In the genomic region with DNA sequence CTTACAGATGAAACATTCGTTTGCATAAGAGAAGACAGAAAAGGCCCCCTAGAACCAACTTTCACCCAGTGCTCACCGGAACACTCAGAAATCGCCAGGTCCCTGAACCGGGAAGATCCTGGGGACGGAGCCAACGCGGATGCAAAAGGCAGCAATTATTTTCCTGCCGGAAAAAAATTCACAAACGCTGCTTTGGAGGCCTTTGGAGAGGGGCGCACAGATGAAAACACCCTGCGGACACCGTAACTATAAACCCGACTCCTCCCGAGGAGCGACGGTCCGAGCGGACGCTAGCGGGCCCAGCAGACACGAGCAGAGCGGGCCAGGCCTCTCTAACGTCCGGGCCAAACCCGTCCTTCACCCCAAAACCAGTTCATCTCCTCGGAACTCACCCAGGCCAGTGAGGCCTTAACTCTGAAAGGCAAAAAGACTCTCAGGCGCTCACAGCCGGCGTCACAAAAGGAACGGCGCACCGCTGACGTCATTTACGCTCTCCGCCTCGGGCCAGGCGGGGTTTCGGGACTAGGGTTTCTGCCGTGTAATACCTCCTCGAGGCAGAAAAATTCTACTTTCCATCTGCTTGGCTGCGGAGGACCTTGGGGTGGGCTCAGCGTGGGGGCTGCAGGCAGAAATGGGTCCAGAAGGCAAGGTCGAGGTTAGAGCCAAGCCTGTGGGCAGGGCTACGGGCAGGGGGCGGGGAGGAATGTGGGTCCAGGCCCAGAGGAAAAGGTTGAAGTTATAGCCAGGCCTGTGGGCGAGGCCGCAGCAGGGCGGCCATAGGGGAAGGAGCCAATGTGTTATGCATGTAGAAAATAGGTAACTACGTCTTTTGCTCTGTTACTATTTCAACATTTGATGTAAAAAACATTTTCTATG, we compare ENCODE assay signal across 8 cellular contexts. TPM values are rescaled to one million over a fixed set of nuclear protein-coding genes. Genes with fewer than 3 reads are reported as not detected.
DNase-seq lines count a peak whose midpoint lies in the region; ATAC-seq and TF ChIP-seq lines count a peak whose summit lies in the region.

A gene (minus strand): TSS at position 463 of the 876 bp plus-strand sequence. CDS start 2,413 bp downstream, outside the sequence.

- POLR2A ChIA-PET in Panc1 (lab: Charles Lee): no interaction called here

- H3K4me1 Mint-ChIP-seq in activated T-cell treated with anti-CD3 and anti-CD28 coated beads, Interleukin-2, amount 50 U/mL, for 72 hours (ENCODE audit: low read depth): peaks cover 12% of the 10 kb centered on the region

- peak within 1 kb of the TSS; percentile 99 for H3K27ac Mint-ChIP-seq in activated T-cell treated with anti-CD3 and anti-CD28 coated beads, Interleukin-2, amount 50 U/mL, for 72 hours

- no peaks in the 10 kb centered on the region for H3K27me3 Mint-ChIP-seq in activated T-cell treated with anti-CD3 and anti-CD28 coated beads, Interleukin-2, amount 50 U/mL, for 72 hours (ENCODE audit: low read depth)

- H3K4me3 ChIP-seq in HUES6 (ENCODE audit: low read depth, low read length) (peak within 1 kb of the TSS; percentile 93), Panc1 (ENCODE audit: low read depth in 2 of 2, low read length in 2 of 2) (peak within 1 kb of the TSS; percentile 63 to 91), esophagus muscularis mucosa (peak within 1 kb of the TSS; percentile 67 to 87 (median 78)), muscle layer of colon (ENCODE audit: low read depth in 1 of 2, low read length in 2 of 2) (peak within 1 kb of the TSS; percentile 78 to 83)

- intact Hi-C loops in Panc1 (cut with micrococcal nuclease; ENCODE audit: unreplicated experiment): no loop called here
- intact Hi-C loops in esophagus muscularis mucosa (cut with DNase I): loop anchor here (10.0 kb wide), 2 partner anchors 46 to 214 kb away; a partner anchor contains a TSS

- peaks cover 42 to 58% of the 10 kb centered on the region in 2 donors for H3K36me3 Mint-ChIP-seq in activated T-cell treated with anti-CD3 and anti-CD28 coated beads, Interleukin-2, amount 50 U/mL, for 72 hours (ENCODE audit: insufficient read depth in 2 of 2)

- H3K9ac ChIP-seq in HUES6 (ENCODE audit: low read length): peak within 1 kb of the TSS; percentile 85
- peak within 1 kb of the TSS; percentile 89 for H3K9ac ChIP-seq in muscle layer of colon (ENCODE audit: low read length)

- H3K36me3 ChIP-seq in HUES6 (ENCODE audit: control insufficient read depth, insufficient read depth, low read length): peaks cover 34% of the 10 kb centered on the region
- no peaks in the 10 kb centered on the region for H3K36me3 ChIP-seq in Panc1 (ENCODE audit: control insufficient read depth, insufficient read depth, low read length)
- peaks cover 28 to 35% (median 34%) of the 10 kb centered on the region in 4 donors for H3K36me3 ChIP-seq in esophagus muscularis mucosa
- peaks cover 28% of the 10 kb centered on the region for H3K36me3 ChIP-seq in muscle layer of colon (ENCODE audit: insufficient read depth, low read length)

- CTCF ChIA-PET in Panc1 (lab: Charles Lee): no interaction called here

- no peak for TF ChIP-seq POLR2A in esophagus muscularis mucosa (IDR thresholded peaks at IDR 0.05; ENCODE audit: low read depth)

- H3K4me3 Mint-ChIP-seq in activated T-cell treated with anti-CD3 and anti-CD28 coated beads, Interleukin-2, amount 50 U/mL, for 72 hours: peak within 1 kb of the TSS; percentile 96 to 98

- DNase-seq in AG08395 (ENCODE audit: low spot score) (peak; percentile 92), Panc1 (ENCODE audit: low read depth, low spot score) (peak; percentile 32), esophagus muscularis mucosa (ENCODE audit: extremely low spot score) (peak; percentile 94)
- DNase-seq in activated T-cell treated with anti-CD3 and anti-CD28 coated beads, Interleukin-2, amount 50 U/mL, for 72 hours: peak; percentile 85 to 89
- peak; percentile 91 for DNase-seq in stimulated activated CD8-positive, alpha-beta memory T cell treated with anti-CD3 and anti-CD28 coated beads, Interleukin-4, amount 100 ng/mL, for 48 hours

- no peak for TF ChIP-seq EP300 in esophagus muscularis mucosa (IDR thresholded peaks at IDR 0.05)

- WGBS in esophagus muscularis mucosa: 3% methylated on average over 31 of the region's 49 CpGs

- TSS peak; percentile 91 for BruUV-seq in Panc1 (replicated peaks; lab: Mats Ljungman, UMichigan)

- TF ChIP-seq CTCF in Panc1 (IDR thresholded peaks at IDR 0.05): no peak
- TF ChIP-seq CTCF in esophagus muscularis mucosa (IDR thresholded peaks at IDR 0.05): no peak

- peaks cover 14 to 26% of the 10 kb centered on the region in 2 donors for H3K9me3 Mint-ChIP-seq in activated T-cell treated with anti-CD3 and anti-CD28 coated beads, Interleukin-2, amount 50 U/mL, for 72 hours

- in situ Hi-C loops in Panc1 (cut with HindIII; ENCODE audit: low pct_unique_long_range_greater_than_20kb, low sequenced_read_pairs): no loop called here

- no peaks in the 10 kb centered on the region for H3K4me1 ChIP-seq in HUES6 (ENCODE audit: control insufficient read depth, insufficient read depth, low read length)
- no peaks in the 10 kb centered on the region for H3K4me1 ChIP-seq in Panc1 (ENCODE audit: control insufficient read depth, insufficient read depth, low read length)
- H3K4me1 ChIP-seq in esophagus muscularis mucosa: peaks cover 14 to 26% (median 20%) of the 10 kb centered on the region in 4 donors
- H3K4me1 ChIP-seq in muscle layer of colon (ENCODE audit: insufficient read depth, low read length): no peaks in the 10 kb centered on the region

- H3K27ac ChIP-seq in HUES6 (ENCODE audit: low read depth, low read length): peak within 1 kb of the TSS; percentile 88
- H3K27ac ChIP-seq in Panc1 (ENCODE audit: low read length): peak within 1 kb of the TSS; percentile 70
- peak within 1 kb of the TSS; percentile 90 to 96 (median 94) for H3K27ac ChIP-seq in esophagus muscularis mucosa (replicated peaks in 1 of 4)
- H3K27ac ChIP-seq in muscle layer of colon (ENCODE audit: low read depth, low read length): peak within 1 kb of the TSS; percentile 75

- H3K9me3 ChIP-seq in HUES6 (ENCODE audit: control insufficient read depth, insufficient read depth, low read depth, low read length) (peaks cover 27% of the 10 kb centered on the region), Panc1 (ENCODE audit: control insufficient read depth, insufficient read depth, low read depth, low read length) (peaks cover 3% of the 10 kb centered on the region; the same call in 1 of the 2 replicates), esophagus muscularis mucosa (peaks cover 0 to 26% (median 24%) of the 10 kb centered on the region in 4 donors), muscle layer of colon (ENCODE audit: low read length) (peaks cover 29% of the 10 kb centered on the region)

- H3K27me3 ChIP-seq in HUES6 (ENCODE audit: control insufficient read depth, insufficient read depth, low read length): no peaks in the 10 kb centered on the region
- H3K27me3 ChIP-seq in Panc1 (ENCODE audit: control insufficient read depth, insufficient read depth, low read length): no peaks in the 10 kb centered on the region
- no peaks in the 10 kb centered on the region for H3K27me3 ChIP-seq in esophagus muscularis mucosa
- H3K27me3 ChIP-seq in muscle layer of colon (ENCODE audit: control insufficient read depth in 1 of 2, insufficient read depth in 2 of 2, low read length in 2 of 2): no peaks in the 10 kb centered on the region

- ATAC-seq in GM19023 (IDR thresholded peaks at IDR 0.05; ENCODE audit: unreplicated experiment): peak; percentile 71
- ATAC-seq in Panc1: peak; percentile 95
- ATAC-seq in activated T-cell treated with anti-CD3 and anti-CD28 coated beads, Interleukin-2, amount 50 U/mL, for 72 hours (replicated peaks in 1 of 2): peak; percentile 92 to 97

RNA-seq across cellular contexts. Expression of the gene that starts here (rescaled TPM):
- 6.1 TPM for total RNA-seq in Panc1 (2021; ENCODE audit: unreplicated experiment)
- polyA plus RNA-seq in Panc1 (2012; ENCODE audit: insufficient read length): 1.8 TPM
- total RNA-seq in activated T-cell treated with anti-CD3 and anti-CD28 coated beads, Interleukin-2, amount 50 U/mL, for 72 hours: 10 to 100 TPM; 21.8 to 22.1 TPM
- total RNA-seq in esophagus muscularis mucosa: 10 to 100 TPM; 13.7 to 19.4 (median 17.5) TPM

Comparison
In these comparisons a context has a peak if more than half of its experiments do, and no peak if none do; other contexts are left out.
1. Peak in every context shown above with its lines: DNase-seq, ATAC-seq, H3K4me3 ChIP-seq and H3K27ac ChIP-seq.
2. DNase-seq: peak in every context shown above with its lines; median percentile 94 in esophagus muscularis mucosa; 92 in AG08395; 91 in stimulated activated CD8-positive, alpha-beta memory T cell treated with anti-CD3 and anti-CD28 coated beads, Interleukin-4, amount 100 ng/mL, for 48 hours; 87 in activated T-cell treated with anti-CD3 and anti-CD28 coated beads, Interleukin-2, amount 50 U/mL, for 72 hours; 32 in Panc1.